2 cellular contexts compared by ENCODE assay signal in the genomic region with DNA sequence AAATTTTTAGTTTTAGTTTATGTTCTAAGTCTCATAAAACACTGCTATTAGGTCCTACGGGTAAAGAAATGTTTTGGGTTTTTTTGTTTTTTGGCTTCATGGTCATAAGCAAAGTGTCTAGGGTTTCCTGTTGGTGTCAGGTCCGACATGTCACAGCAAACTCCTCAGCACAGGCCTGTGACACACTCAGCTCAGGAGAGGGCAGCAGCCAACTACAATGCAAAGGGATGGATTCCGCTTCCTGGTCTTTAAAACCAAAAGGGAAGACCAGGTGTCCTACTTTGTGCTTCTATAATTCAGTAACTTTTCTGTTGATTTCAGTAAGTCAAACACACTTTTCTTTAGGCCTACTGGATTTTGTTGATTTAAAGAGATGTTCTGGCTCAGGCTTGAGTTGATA.
TF ChIP-seq lines count a peak whose summit lies in the region.

No MANE protein-coding gene starts in this region.

TF ChIP-seq in IMR-90, 13 proteins besides CTCF, POLR2A, EP300 and RAD21 (continued from another document):
- TF ChIP-seq, protein P1, sequence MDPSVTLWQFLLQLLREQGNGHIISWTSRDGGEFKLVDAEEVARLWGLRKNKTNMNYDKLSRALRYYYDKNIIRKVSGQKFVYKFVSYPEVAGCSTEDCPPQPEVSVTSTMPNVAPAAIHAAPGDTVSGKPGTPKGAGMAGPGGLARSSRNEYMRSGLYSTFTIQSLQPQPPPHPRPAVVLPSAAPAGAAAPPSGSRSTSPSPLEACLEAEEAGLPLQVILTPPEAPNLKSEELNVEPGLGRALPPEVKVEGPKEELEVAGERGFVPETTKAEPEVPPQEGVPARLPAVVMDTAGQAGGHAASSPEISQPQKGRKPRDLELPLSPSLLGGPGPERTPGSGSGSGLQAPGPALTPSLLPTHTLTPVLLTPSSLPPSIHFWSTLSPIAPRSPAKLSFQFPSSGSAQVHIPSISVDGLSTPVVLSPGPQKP (IDR thresholded peaks at IDR 0.05; ENCODE audit: borderline replicate concordance, low read depth, low read length): no peak
- TF ChIP-seq MAFK (IDR thresholded peaks at IDR 0.05; ENCODE audit: low read depth, low read length) (no peak), SMC3 (IDR thresholded peaks at IDR 0.05; ENCODE audit: low read depth, low read length) (no peak), RFX5 (IDR thresholded peaks at IDR 0.05; ENCODE audit: low read depth, low read length) (no peak), MAZ (IDR thresholded peaks at IDR 0.05; ENCODE audit: borderline replicate concordance, low read depth, low read length) (no peak), CHD1 (IDR thresholded peaks at IDR 0.05; ENCODE audit: low read depth, low read length) (no peak), NFE2L2 (IDR thresholded peaks at IDR 0.05; ENCODE audit: low read depth, low read length) (no peak), FOS (IDR thresholded peaks at IDR 0.05; ENCODE audit: low read depth, low read length) (no peak)

TF ChIP-seq in WTC11, 78 proteins besides CTCF, POLR2A, EP300 and RAD21 (continued from another document):
- TF ChIP-seq, protein P2, sequence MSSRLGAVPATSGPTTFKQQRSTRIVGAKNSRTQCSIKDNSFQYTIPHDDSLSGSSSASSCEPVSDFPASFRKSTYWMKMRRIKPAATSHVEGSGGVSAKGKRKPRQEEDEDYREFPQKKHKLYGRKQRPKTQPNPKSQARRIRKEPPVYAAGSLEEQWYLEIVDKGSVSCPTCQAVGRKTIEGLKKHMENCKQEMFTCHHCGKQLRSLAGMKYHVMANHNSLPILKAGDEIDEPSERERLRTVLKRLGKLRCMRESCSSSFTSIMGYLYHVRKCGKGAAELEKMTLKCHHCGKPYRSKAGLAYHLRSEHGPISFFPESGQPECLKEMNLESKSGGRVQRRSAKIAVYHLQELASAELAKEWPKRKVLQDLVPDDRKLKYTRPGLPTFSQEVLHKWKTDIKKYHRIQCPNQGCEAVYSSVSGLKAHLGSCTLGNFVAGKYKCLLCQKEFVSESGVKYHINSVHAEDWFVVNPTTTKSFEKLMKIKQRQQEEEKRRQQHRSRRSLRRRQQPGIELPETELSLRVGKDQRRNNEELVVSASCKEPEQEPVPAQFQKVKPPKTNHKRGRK (CRISPR knock-in tag; IDR thresholded peaks at IDR 0.05; ENCODE audit: borderline replicate concordance): no peak
- no peak for TF ChIP-seq NR1H2 (CRISPR knock-in tag; IDR thresholded peaks at IDR 0.05)
- no peak for TF ChIP-seq MYBL2 (CRISPR knock-in tag; IDR thresholded peaks at IDR 0.05)
- TF ChIP-seq NR3C1 (CRISPR knock-in tag; conservative IDR thresholded peaks at IDR 0.05; ENCODE audit: low read depth): no peak
- no peak for TF ChIP-seq ELF4 (CRISPR knock-in tag; IDR thresholded peaks at IDR 0.05; ENCODE audit: low read depth)
- no peak for TF ChIP-seq IRF2 (CRISPR knock-in tag; IDR thresholded peaks at IDR 0.05; ENCODE audit: borderline replicate concordance, low read depth)
- no peak for TF ChIP-seq ETV6 (CRISPR knock-in tag; IDR thresholded peaks at IDR 0.05)
- TF ChIP-seq, protein P3, sequence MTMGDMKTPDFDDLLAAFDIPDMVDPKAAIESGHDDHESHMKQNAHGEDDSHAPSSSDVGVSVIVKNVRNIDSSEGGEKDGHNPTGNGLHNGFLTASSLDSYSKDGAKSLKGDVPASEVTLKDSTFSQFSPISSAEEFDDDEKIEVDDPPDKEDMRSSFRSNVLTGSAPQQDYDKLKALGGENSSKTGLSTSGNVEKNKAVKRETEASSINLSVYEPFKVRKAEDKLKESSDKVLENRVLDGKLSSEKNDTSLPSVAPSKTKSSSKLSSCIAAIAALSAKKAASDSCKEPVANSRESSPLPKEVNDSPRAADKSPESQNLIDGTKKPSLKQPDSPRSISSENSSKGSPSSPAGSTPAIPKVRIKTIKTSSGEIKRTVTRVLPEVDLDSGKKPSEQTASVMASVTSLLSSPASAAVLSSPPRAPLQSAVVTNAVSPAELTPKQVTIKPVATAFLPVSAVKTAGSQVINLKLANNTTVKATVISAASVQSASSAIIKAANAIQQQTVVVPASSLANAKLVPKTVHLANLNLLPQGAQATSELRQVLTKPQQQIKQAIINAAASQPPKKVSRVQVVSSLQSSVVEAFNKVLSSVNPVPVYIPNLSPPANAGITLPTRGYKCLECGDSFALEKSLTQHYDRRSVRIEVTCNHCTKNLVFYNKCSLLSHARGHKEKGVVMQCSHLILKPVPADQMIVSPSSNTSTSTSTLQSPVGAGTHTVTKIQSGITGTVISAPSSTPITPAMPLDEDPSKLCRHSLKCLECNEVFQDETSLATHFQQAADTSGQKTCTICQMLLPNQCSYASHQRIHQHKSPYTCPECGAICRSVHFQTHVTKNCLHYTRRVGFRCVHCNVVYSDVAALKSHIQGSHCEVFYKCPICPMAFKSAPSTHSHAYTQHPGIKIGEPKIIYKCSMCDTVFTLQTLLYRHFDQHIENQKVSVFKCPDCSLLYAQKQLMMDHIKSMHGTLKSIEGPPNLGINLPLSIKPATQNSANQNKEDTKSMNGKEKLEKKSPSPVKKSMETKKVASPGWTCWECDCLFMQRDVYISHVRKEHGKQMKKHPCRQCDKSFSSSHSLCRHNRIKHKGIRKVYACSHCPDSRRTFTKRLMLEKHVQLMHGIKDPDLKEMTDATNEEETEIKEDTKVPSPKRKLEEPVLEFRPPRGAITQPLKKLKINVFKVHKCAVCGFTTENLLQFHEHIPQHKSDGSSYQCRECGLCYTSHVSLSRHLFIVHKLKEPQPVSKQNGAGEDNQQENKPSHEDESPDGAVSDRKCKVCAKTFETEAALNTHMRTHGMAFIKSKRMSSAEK (CRISPR knock-in tag; IDR thresholded peaks at IDR 0.05; ENCODE audit: borderline replicate concordance): no peak
- no peak for TF ChIP-seq JAZF1 (CRISPR knock-in tag; IDR thresholded peaks at IDR 0.05)
- TF ChIP-seq, protein P4, sequence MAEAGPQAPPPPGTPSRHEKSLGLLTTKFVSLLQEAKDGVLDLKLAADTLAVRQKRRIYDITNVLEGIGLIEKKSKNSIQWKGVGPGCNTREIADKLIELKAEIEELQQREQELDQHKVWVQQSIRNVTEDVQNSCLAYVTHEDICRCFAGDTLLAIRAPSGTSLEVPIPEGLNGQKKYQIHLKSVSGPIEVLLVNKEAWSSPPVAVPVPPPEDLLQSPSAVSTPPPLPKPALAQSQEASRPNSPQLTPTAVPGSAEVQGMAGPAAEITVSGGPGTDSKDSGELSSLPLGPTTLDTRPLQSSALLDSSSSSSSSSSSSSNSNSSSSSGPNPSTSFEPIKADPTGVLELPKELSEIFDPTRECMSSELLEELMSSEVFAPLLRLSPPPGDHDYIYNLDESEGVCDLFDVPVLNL (CRISPR knock-in tag; IDR thresholded peaks at IDR 0.05; ENCODE audit: borderline replicate concordance, low read depth): no peak
- no peak for TF ChIP-seq ZNF138 (CRISPR knock-in tag; conservative IDR thresholded peaks at IDR 0.05)
- TF ChIP-seq ZNF121 (CRISPR knock-in tag; IDR thresholded peaks at IDR 0.05): no peak
- no peak for TF ChIP-seq ZNF396 (CRISPR knock-in tag; IDR thresholded peaks at IDR 0.05; ENCODE audit: borderline replicate concordance)
- no peak for TF ChIP-seq TCF7 (CRISPR knock-in tag; IDR thresholded peaks at IDR 0.05; ENCODE audit: low read depth)
- TF ChIP-seq EMX1 (CRISPR knock-in tag; IDR thresholded peaks at IDR 0.05): no peak
- TF ChIP-seq TEAD4 (CRISPR knock-in tag; IDR thresholded peaks at IDR 0.05): no peak
- TF ChIP-seq, protein P5, sequence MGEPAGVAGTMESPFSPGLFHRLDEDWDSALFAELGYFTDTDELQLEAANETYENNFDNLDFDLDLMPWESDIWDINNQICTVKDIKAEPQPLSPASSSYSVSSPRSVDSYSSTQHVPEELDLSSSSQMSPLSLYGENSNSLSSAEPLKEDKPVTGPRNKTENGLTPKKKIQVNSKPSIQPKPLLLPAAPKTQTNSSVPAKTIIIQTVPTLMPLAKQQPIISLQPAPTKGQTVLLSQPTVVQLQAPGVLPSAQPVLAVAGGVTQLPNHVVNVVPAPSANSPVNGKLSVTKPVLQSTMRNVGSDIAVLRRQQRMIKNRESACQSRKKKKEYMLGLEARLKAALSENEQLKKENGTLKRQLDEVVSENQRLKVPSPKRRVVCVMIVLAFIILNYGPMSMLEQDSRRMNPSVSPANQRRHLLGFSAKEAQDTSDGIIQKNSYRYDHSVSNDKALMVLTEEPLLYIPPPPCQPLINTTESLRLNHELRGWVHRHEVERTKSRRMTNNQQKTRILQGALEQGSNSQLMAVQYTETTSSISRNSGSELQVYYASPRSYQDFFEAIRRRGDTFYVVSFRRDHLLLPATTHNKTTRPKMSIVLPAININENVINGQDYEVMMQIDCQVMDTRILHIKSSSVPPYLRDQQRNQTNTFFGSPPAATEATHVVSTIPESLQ (CRISPR knock-in tag; IDR thresholded peaks at IDR 0.05): no peak
